8 cellular contexts compared by ENCODE assay signal in genomic region chr5:134113908-134114875, GRCh38. TPM values are rescaled to one million over a fixed set of nuclear protein-coding genes. Genes with fewer than 3 reads are reported as not detected.
DNase-seq lines count a peak whose midpoint lies in the region; ATAC-seq and TF ChIP-seq lines count a peak whose summit lies in the region.

TCF7 (plus strand) TSS chr5:134114681; CDS start chr5:134114907, 226 bp downstream.

- WGBS in lower leg skin, 2 donors: 2% methylated on average over 41 to 52 of the region's 89 CpGs

- peak within 1 kb of the TSS; percentile 18 for H3K4me3 ChIP-seq in lower leg skin (ENCODE audit: low read depth, poor library complexity, severe bottlenecking)

- no peak for TF ChIP-seq CTCF in lower leg skin (IDR thresholded peaks at IDR 0.05)

- DNase-seq in AG20443 (ENCODE audit: low spot score): peak; percentile 97
- peak; percentile 46 for DNase-seq in NCI-H510A treated with DMSO at 0.1 percent for 48 hours (lab: John Stamatoyannopoulos, UW)
- DNase-seq in activated CD4-positive, alpha-beta T cell treated with anti-CD3 and anti-CD28 coated beads, Interleukin-2, amount 50 U/mL, for 48 hours: peak; percentile 69
- DNase-seq in ecto neural progenitor cell (ENCODE audit: low spot score): peak; percentile 90
- DNase-seq in lower leg skin (ENCODE audit: low spot score in 2 of 2): peak; percentile 35 to 92
- peak; percentile 71 to 76 for DNase-seq in stimulated activated CD4-positive, alpha-beta T cell treated with anti-CD3 and anti-CD28 coated beads, Interleukin-4, amount 100 ng/mL, for 4 hours

- ATAC-seq in HG03097 (IDR thresholded peaks at IDR 0.05; ENCODE audit: low FRiP score, unreplicated experiment): peak; percentile 69

- in situ Hi-C loops in GM18951 (cut with MboI; ENCODE audit: low sequenced_read_pairs, unreplicated experiment): no loop called here

- TF ChIP-seq POLR2A in GM18951 (IDR thresholded peaks at IDR 0.05; ENCODE audit: extremely low read depth, insufficient read depth, insufficient read length): peak; percentile 14
- no peak for TF ChIP-seq POLR2A in lower leg skin (IDR thresholded peaks at IDR 0.05)

- intact Hi-C loops in lower leg skin (cut with DNase I; ENCODE audit: low total_unique reads): no loop called here

RNA-seq across cellular contexts. Expression of gene TCF7, which starts in this region (rescaled TPM):
- total RNA-seq in lower leg skin: 1 to 10 TPM; 2.6 to 6.2 (median 5.1) TPM

Comparison
In these comparisons a context has a peak if more than half of its experiments do, and no peak if none do; other contexts are left out.
1. Peak in every context shown above with its lines: DNase-seq, ATAC-seq and H3K4me3 ChIP-seq.
2. DNase-seq: peak in every context shown above with its lines; median percentile 97 in AG20443; 90 in ecto neural progenitor cell; 74 in stimulated activated CD4-positive, alpha-beta T cell treated with anti-CD3 and anti-CD28 coated beads, Interleukin-4, amount 100 ng/mL, for 4 hours; 69 in activated CD4-positive, alpha-beta T cell treated with anti-CD3 and anti-CD28 coated beads, Interleukin-2, amount 50 U/mL, for 48 hours; 64 in lower leg skin; 46 in NCI-H510A treated with DMSO at 0.1 percent for 48 hours.